In genomic region chr13:102830646-102831045, GRCh38 we compare ENCODE assay signal across 25 cellular contexts. TPM values are rescaled to one million over a fixed set of nuclear protein-coding genes. Genes with fewer than 3 reads are reported as not detected.
A peak's percentile ranks its signal among the peaks of the same experiment; 100 is the strongest.
DNase-seq lines count a peak whose midpoint lies in the region; ATAC-seq and TF ChIP-seq lines count a peak whose summit lies in the region.
"Had no signal": no experiment of that assay in that cellular context is flagged by ENCODE, and none has a peak within 500 bp of the region (broad histone marks: within the 10 kb centered on the region; RNA-seq: fewer than 3 reads in every experiment).

No MANE protein-coding gene starts in this region.

- no peak overlapping the region for H3K27ac ChIP-seq in Peyer's patch
- H3K27ac ChIP-seq in stomach = no peak overlapping the region
- H3K27ac ChIP-seq in esophagus squamous epithelium = no peak overlapping the region
- H3K27ac ChIP-seq: A549, ascending aorta, coronary artery, gastroesophageal sphincter, SJCRH30, tibial nerve had no signal

- no peaks in the 10 kb centered on the region for H3K9me3 ChIP-seq in Peyer's patch
- H3K9me3 ChIP-seq in stomach = no peaks in the 10 kb centered on the region
- no peaks in the 10 kb centered on the region for H3K9me3 ChIP-seq in esophagus squamous epithelium
- H3K9me3 ChIP-seq: A549, ascending aorta, gastroesophageal sphincter, SJCRH30, tibial nerve had no signal

- no peaks in the 10 kb centered on the region for H3K4me1 Mint-ChIP-seq in T-helper 2 cell treated with Interferon-gamma antibody and Interleukin-4, amounts not matched to agents 5 μg/mL and 100 μg/mL, for 36 hours (ENCODE audit: low read depth)
- H3K4me1 Mint-ChIP-seq: CD4-positive, CD25-positive, alpha-beta regulatory T cell; memory B cell; stimulated activated memory B cell treated with anti-CD40 and anti-IgM and Interleukin-4, amounts not matched to agents 10 μg/mL and 1 μg/mL and 100 μg/mL, for 72 hours had no signal

- no peak for DNase-seq in T-helper 2 cell treated with Interferon-gamma antibody and Interleukin-4, amounts not matched to agents 5 μg/mL and 100 μg/mL, for 36 hours (ENCODE audit: low spot score)
- DNase-seq in T-helper 2 cell (no peak), Peyer's patch (peak in 2 of 3 donors; percentile 58 to 59), iris pigment epithelial cell (ENCODE audit: low read depth) (peak; percentile 16), stomach (peak; percentile 41), COLO668 (lab: John Stamatoyannopoulos, UW; ENCODE audit: unreplicated experiment) (no peak), esophagus squamous epithelium (lab: John Stamatoyannopoulos, UW) (no peak)
- DNase-seq: activated CD4-positive, alpha-beta T cell treated with anti-CD3 and anti-CD28 coated beads for 1 hour; activated naive CD4-positive, alpha-beta T cell; CD4-positive, CD25-positive, alpha-beta regulatory T cell; DND-41; MV-4-11; NCI-H187 treated with DMSO at 0.1 percent for 48 hours; SJCRH30; T1000 had no signal

- H3K4me3 Mint-ChIP-seq in T-helper 2 cell treated with Interferon-gamma antibody and Interleukin-4, amounts not matched to agents 5 μg/mL and 100 μg/mL, for 36 hours = no peak overlapping the region
- H3K4me3 Mint-ChIP-seq: CD4-positive, CD25-positive, alpha-beta regulatory T cell; memory B cell; natural killer cell treated with Interleukin-12 subunit alpha and Interleukin-12 subunit beta and Interleukin-15 and Interleukin-18, amount 100 ng/mL, for 72 hours; stimulated activated memory B cell treated with anti-CD40 and anti-IgM and Interleukin-4, amounts not matched to agents 10 μg/mL and 1 μg/mL and 100 μg/mL, for 72 hours had no signal

- no peak for TF ChIP-seq EP300 in stomach (IDR thresholded peaks at IDR 0.05)

- TF ChIP-seq POLR2A in Peyer's patch (IDR thresholded peaks at IDR 0.05) = no peak
- TF ChIP-seq POLR2A in stomach (IDR thresholded peaks at IDR 0.05) = no peak
- no peak for TF ChIP-seq POLR2A in esophagus squamous epithelium (IDR thresholded peaks at IDR 0.05)

- H3K27me3 Mint-ChIP-seq in T-helper 2 cell treated with Interferon-gamma antibody and Interleukin-4, amounts not matched to agents 5 μg/mL and 100 μg/mL, for 36 hours (ENCODE audit: low read depth) = no peaks in the 10 kb centered on the region
- H3K27me3 Mint-ChIP-seq: CD4-positive, CD25-positive, alpha-beta regulatory T cell; memory B cell; natural killer cell treated with Interleukin-12 subunit alpha and Interleukin-12 subunit beta and Interleukin-15 and Interleukin-18, amount 100 ng/mL, for 72 hours; progenitor cell of endocrine pancreas; stimulated activated memory B cell treated with anti-CD40 and anti-IgM and Interleukin-4, amounts not matched to agents 10 μg/mL and 1 μg/mL and 100 μg/mL, for 72 hours had no signal

- H3K27me3 ChIP-seq in Peyer's patch = no peaks in the 10 kb centered on the region
- H3K27me3 ChIP-seq in stomach = no peaks in the 10 kb centered on the region
- H3K27me3 ChIP-seq in esophagus squamous epithelium = no peaks in the 10 kb centered on the region
- H3K27me3 ChIP-seq: ascending aorta, gastroesophageal sphincter, SJCRH30, tibial nerve had no signal

- TF ChIP-seq CTCF in Peyer's patch (IDR thresholded peaks at IDR 0.05) = no peak
- no peak for TF ChIP-seq CTCF in stomach (IDR thresholded peaks at IDR 0.05)
- no peak for TF ChIP-seq CTCF in esophagus squamous epithelium (IDR thresholded peaks at IDR 0.05)

- peaks cover 30% of the 10 kb centered on the region for H3K36me3 Mint-ChIP-seq in T-helper 2 cell treated with Interferon-gamma antibody and Interleukin-4, amounts not matched to agents 5 μg/mL and 100 μg/mL, for 36 hours (ENCODE audit: low read depth)

- H3K9me3 Mint-ChIP-seq in T-helper 2 cell treated with Interferon-gamma antibody and Interleukin-4, amounts not matched to agents 5 μg/mL and 100 μg/mL, for 36 hours = no peaks in the 10 kb centered on the region
- H3K9me3 Mint-ChIP-seq: CD4-positive, CD25-positive, alpha-beta regulatory T cell; memory B cell; natural killer cell treated with Interleukin-12 subunit alpha and Interleukin-12 subunit beta and Interleukin-15 and Interleukin-18, amount 100 ng/mL, for 72 hours; stimulated activated memory B cell treated with anti-CD40 and anti-IgM and Interleukin-4, amounts not matched to agents 10 μg/mL and 1 μg/mL and 100 μg/mL, for 72 hours had no signal

- no peak overlapping the region for H3K4me3 ChIP-seq in Peyer's patch
- H3K4me3 ChIP-seq in stomach = no peak overlapping the region
- no peak overlapping the region for H3K4me3 ChIP-seq in esophagus squamous epithelium
- H3K4me3 ChIP-seq: A549, ascending aorta, coronary artery, gastroesophageal sphincter, SJCRH30, tibial nerve had no signal

- intact Hi-C loops in stomach (cut with DNase I; ENCODE audit: low total_unique reads) (no loop called here), esophagus squamous epithelium (cut with DNase I) (no loop called here)

- ATAC-seq in GM21526 (IDR thresholded peaks at IDR 0.05; ENCODE audit: low FRiP score, unreplicated experiment) = no peak
- ATAC-seq: A549; gastroesophageal sphincter; natural killer cell treated with Interleukin-12 subunit alpha and Interleukin-12 subunit beta and Interleukin-15 and Interleukin-18, amount 100 ng/mL, for 72 hours; stimulated activated memory B cell treated with anti-CD40 and anti-IgM and Interleukin-4, amounts not matched to agents 10 μg/mL and 1 μg/mL and 100 μg/mL, for 72 hours had no signal

- H3K4me1 ChIP-seq in Peyer's patch (no peaks in the 10 kb centered on the region), stomach (peaks cover 0 to 4% (median 0%) of the 10 kb centered on the region in 4 donors), esophagus squamous epithelium (peaks cover 0 to 9% (median 0%) of the 10 kb centered on the region in 3 donors)
- H3K4me1 ChIP-seq: ascending aorta, SJCRH30, tibial nerve had no signal

- H3K27ac Mint-ChIP-seq in T-helper 2 cell treated with Interferon-gamma antibody and Interleukin-4, amounts not matched to agents 5 μg/mL and 100 μg/mL, for 36 hours = peak overlapping the region; percentile 26
- H3K27ac Mint-ChIP-seq: memory B cell; natural killer cell treated with Interleukin-12 subunit alpha and Interleukin-12 subunit beta and Interleukin-15 and Interleukin-18, amount 100 ng/mL, for 72 hours; progenitor cell of endocrine pancreas; stimulated activated memory B cell treated with anti-CD40 and anti-IgM and Interleukin-4, amounts not matched to agents 10 μg/mL and 1 μg/mL and 100 μg/mL, for 72 hours had no signal

- H3K36me3 ChIP-seq in Peyer's patch = peaks cover 0 to 37% (median 0%) of the 10 kb centered on the region in 3 donors
- H3K36me3 ChIP-seq in stomach = peaks cover 18 to 74% (median 72%) of the 10 kb centered on the region in 4 donors
- peaks cover 0 to 70% (median 0%) of the 10 kb centered on the region in 3 donors for H3K36me3 ChIP-seq in esophagus squamous epithelium

- WGBS in stomach, 5 donors = 28 to 38% (median 31%) methylated on average over 4 of the region's 4 CpGs
- 43 to 45% methylated on average over 4 of the region's 4 CpGs for WGBS in esophagus squamous epithelium, 2 donors

RNA-seq across cellular contexts. Expression of gene ERCC5, which starts 15.2 kb away (rescaled TPM):
- total RNA-seq in Peyer's patch = 100 to 1,000 TPM in 3 of 4 donors, 10 to 100 TPM in 1; 91.8 to 231 (median 113) TPM
- total RNA-seq in stomach = 100 to 1,000 TPM in 3 of 5 donors, 10 to 100 TPM in 2; 42.9 to 348 (median 105) TPM
- 10 to 100 TPM; 36.7 to 61.2 (median 51.5) TPM for polyA plus RNA-seq in stomach
- total RNA-seq in esophagus squamous epithelium = 10 to 100 TPM; 34.9 to 70.1 (median 48.3) TPM

RNA-seq across cellular contexts. Expression of gene BIVM, which starts 31.7 kb away (rescaled TPM):
- 10 to 100 TPM; 14.6 to 24.9 (median 18.0) TPM for total RNA-seq in Peyer's patch
- 10 to 100 TPM in 4 of 5 donors, 1 to 10 TPM in 1; 2.6 to 82.9 (median 23.6) TPM for total RNA-seq in stomach
- polyA plus RNA-seq in stomach = 10 to 100 TPM in 1 of 3 donors, 1 to 10 TPM in 2; 8.3 to 16.3 (median 8.8) TPM
- total RNA-seq in esophagus squamous epithelium = 10 to 100 TPM in 2 of 4 donors, 1 to 10 TPM in 2; 6.4 to 17.5 (median 9.8) TPM

RNA-seq across cellular contexts. Expression of gene POGLUT2, which starts 31.9 kb away (rescaled TPM):
- total RNA-seq in Peyer's patch (1 to 10 TPM in 2 of 4 donors, under 1 TPM in 1, not detected in 1; 0.70 to 2.4 (median 1.5) TPM), stomach (10 to 100 TPM in 2 of 5 donors, 1 to 10 TPM in 1, under 1 TPM in 1, not detected in 1; 0.58 to 48.2 (median 7.6) TPM), esophagus squamous epithelium (1 to 10 TPM in 2 of 4 donors, under 1 TPM in 2; 0.50 to 3.2 (median 1.8) TPM)
- 1 to 10 TPM; 1.6 to 2.2 (median 1.7) TPM for polyA plus RNA-seq in stomach

RNA-seq across cellular contexts. Expression of gene TEX30, which starts 57.1 kb away (rescaled TPM):
- total RNA-seq in Peyer's patch (10 to 100 TPM in 1 of 4 donors, 1 to 10 TPM in 2, not detected in 1; 2.4 to 11.0 (median 4.8) TPM), stomach (10 to 100 TPM in 3 of 5 donors, 1 to 10 TPM in 1, not detected in 1; 8.9 to 50.7 (median 11.9) TPM), esophagus squamous epithelium (10 to 100 TPM in 3 of 4 donors, 1 to 10 TPM in 1; 6.6 to 20.9 (median 12.4) TPM)
- 10 to 100 TPM in 2 of 3 donors, 1 to 10 TPM in 1; 8.6 to 12.2 (median 10.4) TPM for polyA plus RNA-seq in stomach

Comparison
In these comparisons a context has a peak if more than half of its experiments do, and no peak if none do; other contexts are left out.
1. DNase-seq: peak in Peyer's patch (2 of 3), iris pigment epithelial cell (single experiment) and stomach (single experiment); none in T-helper 2 cell treated with Interferon-gamma antibody and Interleukin-4, amounts not matched to agents 5 μg/mL and 100 μg/mL, for 36 hours (single experiment), T-helper 2 cell (0 of 5), COLO668 (single experiment) and esophagus squamous epithelium (single experiment).